ENCODE assay signal across 16 cellular contexts in genomic region chr1:8363764-8364301, GRCh38. TPM values are rescaled to one million over a fixed set of nuclear protein-coding genes. Genes with fewer than 3 reads are reported as not detected.
A peak's percentile ranks its signal among the peaks of the same experiment; 100 is the strongest.
DNase-seq lines count a peak whose midpoint lies in the region; ATAC-seq and TF ChIP-seq lines count a peak whose summit lies in the region.
"Had no signal": no experiment of that assay in that cellular context is flagged by ENCODE, and none has a peak within 500 bp of the region (broad histone marks: within the 10 kb centered on the region; RNA-seq: fewer than 3 reads in every experiment).

No MANE protein-coding gene starts in this region.

- H3K27me3 ChIP-seq in ascending aorta, result no peaks in the 10 kb centered on the region
- H3K27me3 ChIP-seq in lower lobe of right lung (ENCODE audit: low read depth), result no peaks in the 10 kb centered on the region
- no peaks in the 10 kb centered on the region for H3K27me3 ChIP-seq in skeletal muscle tissue (ENCODE audit: control insufficient read depth in 3 of 3, insufficient read depth in 3 of 3, low read length in 3 of 3)
- no peaks in the 10 kb centered on the region for H3K27me3 ChIP-seq in MG63

- no peaks in the 10 kb centered on the region for H3K9me2 ChIP-seq in OCI-LY7 (ENCODE audit: insufficient read depth, low read length)

- H3K9ac ChIP-seq in skeletal muscle tissue (ENCODE audit: low read depth in 1 of 3, low read length in 3 of 3), result peak overlapping the region in 1 of 3 donors; percentile 40

- TF ChIP-seq CTCF in C4-2B (conservative IDR thresholded peaks at IDR 0.05) (no peak), ascending aorta (IDR thresholded peaks at IDR 0.05) (no peak), lower lobe of right lung (IDR thresholded peaks at IDR 0.05) (no peak), OCI-LY7 (conservative IDR thresholded peaks at IDR 0.05; ENCODE audit: low read length) (no peak)

- no peak overlapping the region for H2AFZ ChIP-seq in OCI-LY7 (ENCODE audit: low read length)
- H2AFZ ChIP-seq: GM23338 had no signal

- POLR2A ChIA-PET in OCI-LY7 (lab: Charles Lee), result interaction anchor here (0.8 kb wide), 1 partner anchor 44 kb away, joined by 3 read pairs; no protein-coding TSS in a partner anchor

- CTCF ChIA-PET in OCI-LY7 (lab: Charles Lee; ENCODE audit: unreplicated experiment), result no interaction called here

- H3K27ac ChIP-seq in C4-2B, result peak overlapping the region; percentile 58
- peak overlapping the region; percentile 19 to 23 for H3K27ac ChIP-seq in ascending aorta
- H3K27ac ChIP-seq in lower lobe of right lung, result peak overlapping the region; percentile 40
- peak overlapping the region; percentile 23 for H3K27ac ChIP-seq in skeletal muscle tissue (ENCODE audit: low read depth, low read length)
- H3K27ac ChIP-seq in OCI-LY7 (ENCODE audit: low read depth, low read length, poor library complexity, severe bottlenecking), result no peak overlapping the region

- intact Hi-C loops in ascending aorta (cut with DNase I) (no loop called here), lower lobe of right lung (cut with DNase I) (no loop called here), OCI-LY7 (cut with micrococcal nuclease; ENCODE audit: unreplicated experiment) (no loop called here)

- H3K9me3 ChIP-seq in ascending aorta (no peaks in the 10 kb centered on the region), lower lobe of right lung (no peaks in the 10 kb centered on the region), skeletal muscle tissue (ENCODE audit: control insufficient read depth in 3 of 3, low read length in 3 of 3) (no peaks in the 10 kb centered on the region), OCI-LY7 (ENCODE audit: low read length) (no peaks in the 10 kb centered on the region), MG63 (no peaks in the 10 kb centered on the region)

- ATAC-seq in lower lobe of right lung, result no peak
- ATAC-seq in activated CD4-positive, CD25-positive, alpha-beta regulatory T cell treated with anti-CD3 and anti-CD28 coated beads, Interleukin-2, amount 50 U/mL, for 24 hours, result no peak
- ATAC-seq: GM23338 had no signal

- peaks cover 69 to 74% of the 10 kb centered on the region in 2 donors for H3K36me3 ChIP-seq in ascending aorta
- peaks cover 76% of the 10 kb centered on the region for H3K36me3 ChIP-seq in lower lobe of right lung
- peaks cover 56 to 59% (median 56%) of the 10 kb centered on the region in 3 donors for H3K36me3 ChIP-seq in skeletal muscle tissue (ENCODE audit: control insufficient read depth in 3 of 3, insufficient read depth in 3 of 3, low read length in 3 of 3)
- peaks cover 97% of the 10 kb centered on the region for H3K36me3 ChIP-seq in OCI-LY7 (ENCODE audit: insufficient read depth, low read length)
- peaks cover 38% of the 10 kb centered on the region for H3K36me3 ChIP-seq in MG63

- BruUV-seq in OCI-LY7 (replicated peaks; lab: Mats Ljungman, UMichigan), result no TSS peak

- DNase-seq in ascending aorta (ENCODE audit: low spot score in 2 of 2) (peak in 1 of 2 donors; percentile 60), lower lobe of right lung (no peak), OCI-LY7 (ENCODE audit: low spot score) (no peak), MG63 (no peak)
- DNase-seq in stimulated activated CD4-positive, alpha-beta T cell treated with anti-CD3 and anti-CD28 coated beads, Interleukin-1b, Interleukin-23, amount 100 ng/mL, for 48 hours, result no peak
- DNase-seq: Calu3; GF-D8; NCI-H2171 treated with DMSO at 0.1 percent for 48 hours; SHP77 treated with DMSO at 0.1 percent for 48 hours; stimulated activated CD4-positive, alpha-beta T cell treated with anti-CD3 and anti-CD28 coated beads, Interleukin-4, amount 100 ng/mL, for 1 hour; T1000 had no signal

- no peak overlapping the region for H3K4me3 ChIP-seq in ascending aorta
- H3K4me3 ChIP-seq in lower lobe of right lung, result no peak overlapping the region
- H3K4me3 ChIP-seq in skeletal muscle tissue (ENCODE audit: low read length in 3 of 3), result no peak overlapping the region
- no peak overlapping the region for H3K4me3 ChIP-seq in OCI-LY7 (ENCODE audit: low read depth, low read length, poor library complexity, severe bottlenecking)
- no peak overlapping the region for H3K4me3 ChIP-seq in MG63
- H3K4me3 ChIP-seq: GM23338 had no signal

- H3K79me2 ChIP-seq in OCI-LY7 (ENCODE audit: insufficient read depth, low read depth, low read length), result peaks cover 31% of the 10 kb centered on the region

- H4K20me1 ChIP-seq in OCI-LY7 (ENCODE audit: insufficient read depth, low read length), result peaks cover 7% of the 10 kb centered on the region; the same call in 1 of the 2 replicates

- H3K4me2 ChIP-seq in OCI-LY7 (ENCODE audit: low read length), result no peak overlapping the region
- H3K4me2 ChIP-seq: GM23338 had no signal

- H3K4me1 ChIP-seq in ascending aorta (peaks cover 10 to 36% of the 10 kb centered on the region in 2 donors), lower lobe of right lung (peaks cover 40% of the 10 kb centered on the region), skeletal muscle tissue (ENCODE audit: control insufficient read depth in 3 of 3, insufficient read depth in 3 of 3, low read length in 3 of 3) (peaks cover 53 to 67% (median 59%) of the 10 kb centered on the region in 3 donors), OCI-LY7 (ENCODE audit: insufficient read depth, low read length, poor library complexity, severe bottlenecking) (peaks cover 24% of the 10 kb centered on the region)

RNA-seq across cellular contexts. Expression of gene SLC45A1, which starts 45.9 kb away (rescaled TPM):
- 3.2 TPM for total RNA-seq in ascending aorta
- 0.92 TPM for total RNA-seq in lower lobe of right lung
- under 0.01 TPM for total RNA-seq in skeletal muscle tissue
- total RNA-seq in OCI-LY7 (2014; rRNA removed; shearing (Covaris generic)), result not detected in 2 replicates
- total RNA-seq in OCI-LY7 (2022), result not detected in 2 replicates
- total RNA-seq in MG63 (2014; rRNA removed; shearing (Covaris generic); ENCODE audit: low replicate concordance), result 0.76 TPM in 1 of 2 replicates, not detected in the other
- total RNA-seq: HT1080 had no signal
